8 cellular contexts compared by ENCODE assay signal in the genomic region with DNA sequence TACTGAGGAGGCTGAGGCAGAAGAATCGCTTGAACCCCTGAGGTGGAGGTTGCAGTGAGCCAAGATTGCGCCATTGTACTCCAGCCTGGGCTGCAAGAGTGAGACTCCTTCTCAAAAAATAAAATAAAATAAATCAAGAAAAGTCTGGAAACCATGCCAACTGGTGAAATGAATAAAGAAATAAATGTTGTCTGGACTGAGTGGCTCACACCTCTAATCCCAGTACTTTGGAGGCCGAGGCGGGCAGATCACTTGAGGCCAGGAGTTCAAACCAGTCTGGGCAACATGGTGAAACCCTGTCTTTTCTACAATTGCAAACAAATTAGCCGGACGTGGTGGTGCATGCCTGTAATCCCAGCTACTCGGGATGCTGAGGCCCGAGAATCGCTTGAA. TPM values are rescaled to one million over a fixed set of nuclear protein-coding genes. Genes with fewer than 3 reads are reported as not detected.
DNase-seq lines count a peak whose midpoint lies in the region; ATAC-seq and TF ChIP-seq lines count a peak whose summit lies in the region.

No MANE protein-coding gene starts in this region.

- no peaks in the 10 kb centered on the region for H4K20me1 ChIP-seq in IMR-90 (ENCODE audit: insufficient read depth, low read length)

- peak overlapping the region; percentile 45 for H3K4ac ChIP-seq in IMR-90 (ENCODE audit: low read depth, low read length)

- no peak overlapping the region for H2AK5ac ChIP-seq in IMR-90 (ENCODE audit: low read depth, low read length)

- no peaks in the 10 kb centered on the region for H3K27me3 Mint-ChIP-seq in MCF 10A (ENCODE audit: insufficient read depth, unreplicated experiment)

- H4K5ac ChIP-seq in IMR-90 (ENCODE audit: low read depth, low read length): no peak overlapping the region

- TF ChIP-seq CTCF in IMR-90 (conservative IDR thresholded peaks at IDR 0.05; ENCODE audit: low read depth, low read length) (no peak), MCF 10A (IDR thresholded peaks at IDR 0.05; ENCODE audit: unreplicated experiment) (no peak), lung (IDR thresholded peaks at IDR 0.05; ENCODE audit: control extremely low read depth, extremely low read depth) (no peak), thoracic aorta (IDR thresholded peaks at IDR 0.05) (no peak)

- no peak for DNase-seq in IMR-90
- no peak for DNase-seq in MCF 10A (ENCODE audit: unreplicated experiment)
- no peak for DNase-seq in lung (ENCODE audit: low spot score)
- no peak for DNase-seq in thoracic aorta (ENCODE audit: low spot score)
- DNase-seq in SW 1271 (lab: John Stamatoyannopoulos, UW): no peak

- peak overlapping the region; percentile 65; the same call in 1 of the 2 replicates for H3K14ac ChIP-seq in IMR-90 (replicated peaks; ENCODE audit: low read depth, low read length)

- H4K91ac ChIP-seq in IMR-90 (ENCODE audit: insufficient read depth, low read depth, low read length): no peak overlapping the region

- H3K36me3 ChIP-seq in ACC112 (ENCODE audit: insufficient read depth, low read length): no peaks in the 10 kb centered on the region
- H3K36me3 ChIP-seq in IMR-90 (ENCODE audit: control insufficient read depth, insufficient read depth, low read length): no peaks in the 10 kb centered on the region
- no peaks in the 10 kb centered on the region for H3K36me3 ChIP-seq in lung (ENCODE audit: control insufficient read depth in 2 of 2, insufficient read depth in 2 of 2, low read length in 2 of 2)
- H3K36me3 ChIP-seq in thoracic aorta: no peaks in the 10 kb centered on the region

- H3K4me1 ChIP-seq in ACC112 (ENCODE audit: control insufficient read depth, insufficient read depth, low read length, unreplicated experiment) (no peaks in the 10 kb centered on the region), IMR-90 (ENCODE audit: control insufficient read depth, insufficient read depth, low read length) (no peaks in the 10 kb centered on the region), lung (ENCODE audit: control insufficient read depth in 2 of 2, insufficient read depth in 2 of 2, low read length in 2 of 2) (peaks cover 0 to 3% of the 10 kb centered on the region in 2 donors), thoracic aorta (ENCODE audit: control insufficient read depth in 1 of 2, low read depth in 2 of 2) (peaks cover 4% of the 10 kb centered on the region in 2 donors)

- peak overlapping the region; percentile 89 for H3K27ac Mint-ChIP-seq in MCF 10A (ENCODE audit: low read depth, unreplicated experiment)

- no peak overlapping the region for H2AK9ac ChIP-seq in IMR-90 (replicated peaks; ENCODE audit: low read depth, low read length, poor library complexity)

- CTCF ChIA-PET in IMR-90 (lab: Yijun Ruan, JAX): interaction anchor here (0.6 to 1.7 kb wide), 4 partner anchors 42 to 312 kb away, joined by 3 to 7 read pairs (median 4); no protein-coding TSS in a partner anchor
- CTCF ChIA-PET in MCF 10A (lab: Yijun Ruan, JAX): interaction anchor here (0.6 to 1.8 kb wide), 8 partner anchors 18 to 282 kb away, joined by 3 to 5 read pairs (median 4); no protein-coding TSS in a partner anchor

- no peak overlapping the region for H3K27ac ChIP-seq in ACC112 (ENCODE audit: low read depth, low read length)
- H3K27ac ChIP-seq in IMR-90 (ENCODE audit: insufficient read depth, low read length): no peak overlapping the region
- H3K27ac ChIP-seq in lung (ENCODE audit: low read depth in 1 of 2, low read length in 1 of 2): peak overlapping the region; percentile 23 to 96
- peak overlapping the region; percentile 94 to 96 for H3K27ac ChIP-seq in thoracic aorta

- in situ Hi-C loops in IMR-90 (cut with MboI; ENCODE audit: low sequenced_read_pairs): no loop called here

- POLR2A ChIA-PET in IMR-90 (lab: Charles Lee; ENCODE audit: unreplicated experiment): no interaction called here
- POLR2A ChIA-PET in MCF 10A (lab: Yijun Ruan, JAX): interaction anchor here (0.6 to 1.8 kb wide), 7 partner anchors 42 to 1274 kb away, joined by 3 to 12 read pairs (median 6); no protein-coding TSS in a partner anchor

- peak overlapping the region; percentile 79 for H2AFZ ChIP-seq in ACC112 (ENCODE audit: low read length, unreplicated experiment)
- no peak overlapping the region for H2AFZ ChIP-seq in IMR-90 (replicated peaks; ENCODE audit: low read length, poor library complexity)

- no peak for TF ChIP-seq RAD21 in IMR-90 (IDR thresholded peaks at IDR 0.05; ENCODE audit: low read length)

- peaks cover 2% of the 10 kb centered on the region; the same call in 1 of the 2 replicates for H3K9me1 ChIP-seq in IMR-90 (ENCODE audit: insufficient read depth, low read length)

- no peaks in the 10 kb centered on the region for H3K9me3 Mint-ChIP-seq in MCF 10A (ENCODE audit: unreplicated experiment)

- intact Hi-C loops in IMR-90 (cut with micrococcal nuclease) (no loop called here), MCF 10A (cut with micrococcal nuclease) (no loop called here)

- H4K8ac ChIP-seq in IMR-90 (ENCODE audit: low read depth in 2 of 2, low read length in 2 of 2): peak overlapping the region; percentile 40 to 43; a peak in 1 of 4 replicates

- H3K79me1 ChIP-seq in IMR-90 (ENCODE audit: low read depth in 1 of 2, low read length in 2 of 2): peaks cover 2 to 4% of the 10 kb centered on the region in 2 experiments; a peak in 1 of 4 replicates

- no peaks in the 10 kb centered on the region for H3K79me2 ChIP-seq in ACC112 (ENCODE audit: control insufficient read depth, insufficient read depth, low read length, unreplicated experiment)

- peak overlapping the region; percentile 42; the same call in 1 of the 2 replicates for H3K23ac ChIP-seq in IMR-90 (ENCODE audit: low read depth, low read length)

- BruUV-seq in IMR-90 (replicated peaks; lab: Mats Ljungman, UMichigan) (no TSS peak), MCF 10A (replicated peaks; lab: Mats Ljungman, UMichigan) (no TSS peak)

- H3K4me1 Mint-ChIP-seq in MCF 10A (ENCODE audit: insufficient read depth, unreplicated experiment): no peaks in the 10 kb centered on the region

- H2BK5ac ChIP-seq in IMR-90 (ENCODE audit: low read depth, low read length, poor library complexity, severe bottlenecking): no peak overlapping the region

- 95% methylated on average over 7 of the region's 9 CpGs; no CpG with 5 or more reads in 1 of the 2 experiments for WGBS in IMR-90 (ENCODE audit: extremely low coverage in 2 of 2, insufficient read length in 1 of 2), 2 experiments
- 78 to 83% methylated on average over 9 of the region's 9 CpGs for WGBS in lung, 2 donors

- H3K4me2 ChIP-seq in IMR-90 (ENCODE audit: low read depth, low read length): peak overlapping the region; percentile 51; the same call in 1 of the 2 replicates

- H2BK20ac ChIP-seq in IMR-90 (ENCODE audit: low read depth, low read length): no peak overlapping the region

- H3K9me3 ChIP-seq in IMR-90 (ENCODE audit: control insufficient read depth, insufficient read depth, low read length) (no peaks in the 10 kb centered on the region), lung (ENCODE audit: control insufficient read depth in 2 of 2, insufficient read depth in 1 of 2, low read length in 1 of 2) (no peaks in the 10 kb centered on the region), thoracic aorta (no peaks in the 10 kb centered on the region)

- H3K56ac ChIP-seq in IMR-90 (ENCODE audit: extremely low read depth, insufficient read depth, low read length): no peak overlapping the region

- no peak overlapping the region for H3K18ac ChIP-seq in IMR-90 (ENCODE audit: low read depth, low read length)

- TF ChIP-seq POLR2A in IMR-90 (IDR thresholded peaks at IDR 0.05; ENCODE audit: low read depth, low read length): no peak

- dilution Hi-C loops in IMR-90 (cut with HindIII; ENCODE audit: low sequenced_read_pairs, unreplicated experiment): no loop called here

- no peak overlapping the region for H3K9ac ChIP-seq in IMR-90 (ENCODE audit: low read depth, low read length)

- H3K36me3 Mint-ChIP-seq in MCF 10A (ENCODE audit: insufficient read depth, unreplicated experiment): no peaks in the 10 kb centered on the region

- ATAC-seq in IMR-90 (ENCODE audit: low read depth) (0 out of 2 replicates have a peak, but pooled peaks have one; percentile 1), lung (ENCODE audit: insufficient read depth, low FRiP score) (no peak), thoracic aorta (ENCODE audit: insufficient number of reproducible peaks, low FRiP score, low read depth) (no peak), HG03460 (IDR thresholded peaks at IDR 0.05; ENCODE audit: unreplicated experiment) (no peak), HG03175 (IDR thresholded peaks at IDR 0.05; ENCODE audit: unreplicated experiment) (no peak)

- no peak overlapping the region for H2BK15ac ChIP-seq in IMR-90 (ENCODE audit: low read depth, low read length)

- H3K4me3 Mint-ChIP-seq in MCF 10A (ENCODE audit: unreplicated experiment): peak overlapping the region; percentile 77

- H3K4me3 ChIP-seq in ACC112 (ENCODE audit: low read depth, low read length): peak overlapping the region; percentile 84
- H3K4me3 ChIP-seq in IMR-90 (ENCODE audit: insufficient read depth, low read depth, low read length): peak overlapping the region; percentile 90; the same call in 1 of the 2 replicates
- H3K4me3 ChIP-seq in lung: no peak overlapping the region
- peak overlapping the region; percentile 90 for H3K4me3 ChIP-seq in thoracic aorta

- 0 out of 2 replicates have a peak overlapping the region, but pooled peaks have one; percentile 6 for H2BK120ac ChIP-seq in IMR-90 (ENCODE audit: low read depth, low read length)

- H3K27me3 ChIP-seq in ACC112 (ENCODE audit: insufficient read depth, low read length) (no peaks in the 10 kb centered on the region), IMR-90 (ENCODE audit: control insufficient read depth, insufficient read depth, low read length) (no peaks in the 10 kb centered on the region), lung (ENCODE audit: control insufficient read depth, insufficient read depth) (no peaks in the 10 kb centered on the region), thoracic aorta (replicated peaks; ENCODE audit: insufficient read depth) (no peaks in the 10 kb centered on the region)

TF ChIP-seq in IMR-90, 13 proteins besides CTCF, POLR2A, EP300 and RAD21:
- TF ChIP-seq CEBPB (IDR thresholded peaks at IDR 0.05; ENCODE audit: low read depth, low read length) (peak; percentile 23; the same call in 1 of the 2 replicates), SMC3 (IDR thresholded peaks at IDR 0.05; ENCODE audit: low read depth, low read length) (no peak)
TF ChIP-seq in IMR-90: peak in this region for 1.

RNA-seq across cellular contexts. Expression of a gene that starts 0.7 kb away (rescaled TPM):
- total RNA-seq in IMR-90 (2012; rRNA removed) (3.3 and 4.5 TPM in 2 replicates), MCF 10A (2022) (7.5 and 9.0 TPM in 2 replicates), lung (10 to 100 TPM; 11.9 to 19.7 TPM), thoracic aorta (1 to 10 TPM; 3.7 to 8.7 TPM)
- polyA plus RNA-seq in IMR-90 (2012; rRNA removed) (2.9 and 3.1 TPM in 2 replicates), lung (1 to 10 TPM; 1.1 to 3.4 TPM)
- polyA plus RNA-seq in IMR-90 (2012; cell fraction: cytosol; rRNA removed): 1.0 and 3.0 TPM in 2 replicates
- 5.5 and 19.7 TPM in 2 replicates for polyA plus RNA-seq in IMR-90 (2012; cell fraction: nucleus; rRNA removed; ENCODE audit: low replicate concordance)

Comparison
In these comparisons a context has a peak if more than half of its experiments do, and no peak if none do; other contexts are left out.
1. H3K27ac ChIP-seq: peak in lung (2 of 2) and thoracic aorta (2 of 2); none in ACC112 (single experiment) and IMR-90 (single experiment).